ENCODE assay signal across 1 cellular context in genomic region chr5:43120720-43121564, GRCh38.
A peak's percentile ranks its signal among the peaks of the same experiment; 100 is the strongest.
TF ChIP-seq lines count a peak whose summit lies in the region.

TSS of gene ZNF131 (plus strand) at chr5:43120914. CDS start at chr5:43122054, 1,140 bp downstream.

TF ChIP-seq in HepG2, 621 proteins besides CTCF, POLR2A, EP300 and RAD21 (continued from another document and continues in another):
- TF ChIP-seq, protein P1, sequence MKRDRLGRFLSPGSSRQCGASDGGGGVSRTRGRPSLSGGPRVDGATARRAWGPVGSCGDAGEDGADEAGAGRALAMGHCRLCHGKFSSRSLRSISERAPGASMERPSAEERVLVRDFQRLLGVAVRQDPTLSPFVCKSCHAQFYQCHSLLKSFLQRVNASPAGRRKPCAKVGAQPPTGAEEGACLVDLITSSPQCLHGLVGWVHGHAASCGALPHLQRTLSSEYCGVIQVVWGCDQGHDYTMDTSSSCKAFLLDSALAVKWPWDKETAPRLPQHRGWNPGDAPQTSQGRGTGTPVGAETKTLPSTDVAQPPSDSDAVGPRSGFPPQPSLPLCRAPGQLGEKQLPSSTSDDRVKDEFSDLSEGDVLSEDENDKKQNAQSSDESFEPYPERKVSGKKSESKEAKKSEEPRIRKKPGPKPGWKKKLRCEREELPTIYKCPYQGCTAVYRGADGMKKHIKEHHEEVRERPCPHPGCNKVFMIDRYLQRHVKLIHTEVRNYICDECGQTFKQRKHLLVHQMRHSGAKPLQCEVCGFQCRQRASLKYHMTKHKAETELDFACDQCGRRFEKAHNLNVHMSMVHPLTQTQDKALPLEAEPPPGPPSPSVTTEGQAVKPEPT (CRISPR knock-in tag; IDR thresholded peaks at IDR 0.05; ENCODE audit: low read depth): 0 out of 2 replicates have a peak, but pooled peaks have one; percentile 65
- peak; percentile 56; the same call in 1 of the 2 replicates for TF ChIP-seq RORA (CRISPR knock-in tag; IDR thresholded peaks at IDR 0.05)
- peak; percentile 72; the same call in 1 of the 2 replicates for TF ChIP-seq TEAD2 (CRISPR knock-in tag; IDR thresholded peaks at IDR 0.05)
- 0 out of 2 replicates have a peak, but pooled peaks have one; percentile 38 for TF ChIP-seq ZNF646 (CRISPR knock-in tag; IDR thresholded peaks at IDR 0.05)
- peak; percentile 61; the same call in 1 of the 2 replicates for TF ChIP-seq DNMT3B (CRISPR knock-in tag; conservative IDR thresholded peaks at IDR 0.05)
- TF ChIP-seq RXRB (CRISPR knock-in tag; IDR thresholded peaks at IDR 0.05; ENCODE audit: borderline replicate concordance): peak; percentile 3; the same call in 1 of the 2 replicates
- TF ChIP-seq ZNF234 (CRISPR knock-in tag; conservative IDR thresholded peaks at IDR 0.05): no peak; the same call in none of the 2 replicates
- TF ChIP-seq CENPX (CRISPR knock-in tag; IDR thresholded peaks at IDR 0.05): no peak
- TF ChIP-seq, protein P2, sequence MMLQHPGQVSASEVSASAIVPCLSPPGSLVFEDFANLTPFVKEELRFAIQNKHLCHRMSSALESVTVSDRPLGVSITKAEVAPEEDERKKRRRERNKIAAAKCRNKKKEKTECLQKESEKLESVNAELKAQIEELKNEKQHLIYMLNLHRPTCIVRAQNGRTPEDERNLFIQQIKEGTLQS (CRISPR knock-in tag; IDR thresholded peaks at IDR 0.05): no peak; the same call in 1 of the 2 replicates
- TF ChIP-seq ZNF354B (CRISPR knock-in tag; IDR thresholded peaks at IDR 0.05): peak; percentile 88
- TF ChIP-seq NRL (CRISPR knock-in tag; IDR thresholded peaks at IDR 0.05; ENCODE audit: borderline replicate concordance): peak; percentile 39; the same call in 1 of the 2 replicates
- TF ChIP-seq ZNF652 (CRISPR knock-in tag; IDR thresholded peaks at IDR 0.05; ENCODE audit: borderline replicate concordance, low read depth): no peak
- no peak for TF ChIP-seq ZFP36L2 (CRISPR knock-in tag; IDR thresholded peaks at IDR 0.05)
- TF ChIP-seq DRAP1 (CRISPR knock-in tag; IDR thresholded peaks at IDR 0.05): peak; percentile 78
- TF ChIP-seq HNF1B (CRISPR knock-in tag; IDR thresholded peaks at IDR 0.05): no peak
- TF ChIP-seq ZNF510 (CRISPR knock-in tag; IDR thresholded peaks at IDR 0.05; ENCODE audit: low read depth): peak; percentile 68; the same call in 1 of the 2 replicates
- no peak for TF ChIP-seq MBD4 (IDR thresholded peaks at IDR 0.05; ENCODE audit: borderline replicate concordance, low read length)
- TF ChIP-seq NR0B2 (CRISPR knock-in tag; IDR thresholded peaks at IDR 0.05): peak; percentile 94; the same call in 1 of the 2 replicates
- peak; percentile 81 for TF ChIP-seq CHCHD3 (CRISPR knock-in tag; IDR thresholded peaks at IDR 0.05)
- peak; percentile 58; the same call in 1 of the 2 replicates for TF ChIP-seq ZNF670 (CRISPR knock-in tag; IDR thresholded peaks at IDR 0.05; ENCODE audit: borderline replicate concordance)
- peak; percentile 66 for TF ChIP-seq ZNF879 (CRISPR knock-in tag; IDR thresholded peaks at IDR 0.05)
- TF ChIP-seq ZNF205 (CRISPR knock-in tag; IDR thresholded peaks at IDR 0.05): peak; percentile 50
- no peak for TF ChIP-seq JDP2 (CRISPR knock-in tag; IDR thresholded peaks at IDR 0.05; ENCODE audit: borderline replicate concordance)
- TF ChIP-seq, protein P3, sequence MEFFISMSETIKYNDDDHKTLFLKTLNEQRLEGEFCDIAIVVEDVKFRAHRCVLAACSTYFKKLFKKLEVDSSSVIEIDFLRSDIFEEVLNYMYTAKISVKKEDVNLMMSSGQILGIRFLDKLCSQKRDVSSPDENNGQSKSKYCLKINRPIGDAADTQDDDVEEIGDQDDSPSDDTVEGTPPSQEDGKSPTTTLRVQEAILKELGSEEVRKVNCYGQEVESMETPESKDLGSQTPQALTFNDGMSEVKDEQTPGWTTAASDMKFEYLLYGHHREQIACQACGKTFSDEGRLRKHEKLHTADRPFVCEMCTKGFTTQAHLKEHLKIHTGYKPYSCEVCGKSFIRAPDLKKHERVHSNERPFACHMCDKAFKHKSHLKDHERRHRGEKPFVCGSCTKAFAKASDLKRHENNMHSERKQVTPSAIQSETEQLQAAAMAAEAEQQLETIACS (CRISPR knock-in tag; IDR thresholded peaks at IDR 0.05): peak; percentile 96
- TF ChIP-seq ZNF496 (CRISPR knock-in tag; IDR thresholded peaks at IDR 0.05; ENCODE audit: insufficient replicate concordance): no peak
- TF ChIP-seq ZNF577 (CRISPR knock-in tag; IDR thresholded peaks at IDR 0.05; ENCODE audit: borderline replicate concordance, low read depth): 0 out of 2 replicates have a peak, but pooled peaks have one; percentile 60
- TF ChIP-seq XBP1 (CRISPR knock-in tag; IDR thresholded peaks at IDR 0.05): no peak
- peak; percentile 27; the same call in 1 of the 2 replicates for TF ChIP-seq ZNF501 (CRISPR knock-in tag; IDR thresholded peaks at IDR 0.05)
- no peak for TF ChIP-seq MAFF (IDR thresholded peaks at IDR 0.05; ENCODE audit: low read depth, low read length)
- TF ChIP-seq STAT6 (CRISPR knock-in tag; IDR thresholded peaks at IDR 0.05; ENCODE audit: borderline replicate concordance): peak; percentile 5; the same call in 1 of the 2 replicates
- peak; percentile 85 for TF ChIP-seq ZNF562 (CRISPR knock-in tag; IDR thresholded peaks at IDR 0.05; ENCODE audit: borderline replicate concordance)
- TF ChIP-seq, protein P4, sequence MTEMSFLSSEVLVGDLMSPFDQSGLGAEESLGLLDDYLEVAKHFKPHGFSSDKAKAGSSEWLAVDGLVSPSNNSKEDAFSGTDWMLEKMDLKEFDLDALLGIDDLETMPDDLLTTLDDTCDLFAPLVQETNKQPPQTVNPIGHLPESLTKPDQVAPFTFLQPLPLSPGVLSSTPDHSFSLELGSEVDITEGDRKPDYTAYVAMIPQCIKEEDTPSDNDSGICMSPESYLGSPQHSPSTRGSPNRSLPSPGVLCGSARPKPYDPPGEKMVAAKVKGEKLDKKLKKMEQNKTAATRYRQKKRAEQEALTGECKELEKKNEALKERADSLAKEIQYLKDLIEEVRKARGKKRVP (CRISPR knock-in tag; IDR thresholded peaks at IDR 0.05): peak in 1 of 2 experiments; percentile 67; a peak in 2 of 4 replicates
- no peak for TF ChIP-seq SP1 (IDR thresholded peaks at IDR 0.05)
- TF ChIP-seq SP1 (CRISPR knock-in tag; IDR thresholded peaks at IDR 0.05): peak; percentile 88
- TF ChIP-seq ZFP82 (CRISPR knock-in tag; IDR thresholded peaks at IDR 0.05; ENCODE audit: borderline replicate concordance): no peak
- peak; percentile 85; the same call in 1 of the 2 replicates for TF ChIP-seq MXD3 (CRISPR knock-in tag; IDR thresholded peaks at IDR 0.05)
- peak; percentile 96 for TF ChIP-seq RBFOX2 (IDR thresholded peaks at IDR 0.05; ENCODE audit: low read depth, low read length)
- TF ChIP-seq ZNF430 (CRISPR knock-in tag; IDR thresholded peaks at IDR 0.05): peak; percentile 96
- TF ChIP-seq STAT5B (CRISPR knock-in tag; IDR thresholded peaks at IDR 0.05): no peak
- TF ChIP-seq ZSCAN31 (CRISPR knock-in tag; IDR thresholded peaks at IDR 0.05; ENCODE audit: low read depth): peak; percentile 94
- TF ChIP-seq ZBTB42 (CRISPR knock-in tag; IDR thresholded peaks at IDR 0.05): 0 out of 2 replicates have a peak, but pooled peaks have one; percentile 44
- 0 out of 4 replicates have a peak, but pooled peaks have one; percentile 8 to 15 for TF ChIP-seq NR2F1 (CRISPR knock-in tag; IDR thresholded peaks at IDR 0.05)
- no peak for TF ChIP-seq SNAI1 (CRISPR knock-in tag; IDR thresholded peaks at IDR 0.05; ENCODE audit: borderline replicate concordance)
- peak; percentile 68 for TF ChIP-seq PITX1 (CRISPR knock-in tag; IDR thresholded peaks at IDR 0.05)
- TF ChIP-seq PATZ1 (CRISPR knock-in tag; IDR thresholded peaks at IDR 0.05): peak; percentile 17; the same call in 1 of the 2 replicates
